In the genomic region with DNA sequence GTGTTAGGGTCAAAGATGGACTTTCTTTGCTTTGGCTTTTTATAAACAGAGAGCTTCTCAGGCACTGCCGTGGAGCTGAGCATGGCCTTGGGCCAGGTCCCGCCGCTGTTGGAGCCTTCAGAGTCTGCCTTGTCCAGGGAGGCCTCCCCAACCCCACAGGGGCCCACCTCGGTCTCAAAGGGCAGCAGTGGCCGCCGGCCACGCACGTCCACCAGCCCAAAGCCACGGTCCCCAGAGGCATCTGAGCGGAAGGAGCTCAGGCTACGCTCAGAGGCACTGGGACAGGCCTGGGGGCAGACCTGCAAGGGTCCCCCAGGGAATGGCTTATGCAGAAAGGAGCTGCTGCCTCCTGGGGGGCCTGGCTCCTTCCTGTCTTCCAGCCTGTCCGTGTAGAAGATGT, we compare ENCODE assay signal across 2 cellular contexts.
TF ChIP-seq lines count a peak whose summit lies in the region.

No MANE protein-coding gene starts in this region.

TF ChIP-seq in IMR-90, 13 proteins besides CTCF, POLR2A, EP300 and RAD21:
- TF ChIP-seq, protein P1, sequence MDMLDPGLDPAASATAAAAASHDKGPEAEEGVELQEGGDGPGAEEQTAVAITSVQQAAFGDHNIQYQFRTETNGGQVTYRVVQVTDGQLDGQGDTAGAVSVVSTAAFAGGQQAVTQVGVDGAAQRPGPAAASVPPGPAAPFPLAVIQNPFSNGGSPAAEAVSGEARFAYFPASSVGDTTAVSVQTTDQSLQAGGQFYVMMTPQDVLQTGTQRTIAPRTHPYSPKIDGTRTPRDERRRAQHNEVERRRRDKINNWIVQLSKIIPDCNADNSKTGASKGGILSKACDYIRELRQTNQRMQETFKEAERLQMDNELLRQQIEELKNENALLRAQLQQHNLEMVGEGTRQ (IDR thresholded peaks at IDR 0.05; ENCODE audit: low read depth, low read length): no peak
- TF ChIP-seq, protein P2, sequence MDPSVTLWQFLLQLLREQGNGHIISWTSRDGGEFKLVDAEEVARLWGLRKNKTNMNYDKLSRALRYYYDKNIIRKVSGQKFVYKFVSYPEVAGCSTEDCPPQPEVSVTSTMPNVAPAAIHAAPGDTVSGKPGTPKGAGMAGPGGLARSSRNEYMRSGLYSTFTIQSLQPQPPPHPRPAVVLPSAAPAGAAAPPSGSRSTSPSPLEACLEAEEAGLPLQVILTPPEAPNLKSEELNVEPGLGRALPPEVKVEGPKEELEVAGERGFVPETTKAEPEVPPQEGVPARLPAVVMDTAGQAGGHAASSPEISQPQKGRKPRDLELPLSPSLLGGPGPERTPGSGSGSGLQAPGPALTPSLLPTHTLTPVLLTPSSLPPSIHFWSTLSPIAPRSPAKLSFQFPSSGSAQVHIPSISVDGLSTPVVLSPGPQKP (IDR thresholded peaks at IDR 0.05; ENCODE audit: borderline replicate concordance, low read depth, low read length): no peak
- TF ChIP-seq MAFK (IDR thresholded peaks at IDR 0.05; ENCODE audit: low read depth, low read length) (no peak), FOS (IDR thresholded peaks at IDR 0.05; ENCODE audit: low read depth, low read length) (no peak), CHD1 (IDR thresholded peaks at IDR 0.05; ENCODE audit: low read depth, low read length) (no peak), CEBPB (IDR thresholded peaks at IDR 0.05; ENCODE audit: low read depth, low read length) (no peak), NFE2L2 (IDR thresholded peaks at IDR 0.05; ENCODE audit: low read depth, low read length) (no peak), BHLHE40 (IDR thresholded peaks at IDR 0.05; ENCODE audit: low read depth, low read length) (no peak), SMC3 (IDR thresholded peaks at IDR 0.05; ENCODE audit: low read depth, low read length) (no peak), MXI1 (IDR thresholded peaks at IDR 0.05; ENCODE audit: borderline replicate concordance, low read depth, low read length) (no peak), RCOR1 (IDR thresholded peaks at IDR 0.05; ENCODE audit: insufficient replicate concordance, low read length) (no peak), RFX5 (IDR thresholded peaks at IDR 0.05; ENCODE audit: low read depth, low read length) (no peak), MAZ (IDR thresholded peaks at IDR 0.05; ENCODE audit: borderline replicate concordance, low read depth, low read length) (no peak)
TF ChIP-seq in IMR-90: peak in this region for 0.

TF ChIP-seq in HepG2, 621 proteins besides CTCF, POLR2A, EP300 and RAD21:
- TF ChIP-seq CBX1 (IDR thresholded peaks at IDR 0.05; ENCODE audit: low read depth) (no peak), CAMTA2 (CRISPR knock-in tag; IDR thresholded peaks at IDR 0.05; ENCODE audit: borderline replicate concordance) (no peak), KMT2B (CRISPR knock-in tag; IDR thresholded peaks at IDR 0.05) (no peak), TSC22D2 (CRISPR knock-in tag; IDR thresholded peaks at IDR 0.05; ENCODE audit: borderline replicate concordance) (no peak), HDAC2 (CRISPR knock-in tag; IDR thresholded peaks at IDR 0.05) (no peak), ZSCAN30 (CRISPR knock-in tag; IDR thresholded peaks at IDR 0.05) (no peak), NFRKB (IDR thresholded peaks at IDR 0.05) (no peak), SCMH1 (CRISPR knock-in tag; IDR thresholded peaks at IDR 0.05; ENCODE audit: borderline replicate concordance) (no peak), NFIB (CRISPR knock-in tag; IDR thresholded peaks at IDR 0.05; ENCODE audit: borderline replicate concordance) (no peak), SMARCC2 (IDR thresholded peaks at IDR 0.05) (no peak), ZNF737 (CRISPR knock-in tag; IDR thresholded peaks at IDR 0.05; ENCODE audit: borderline replicate concordance) (no peak), DNMT3B (CRISPR knock-in tag; conservative IDR thresholded peaks at IDR 0.05) (no peak), HNRNPL (IDR thresholded peaks at IDR 0.05; ENCODE audit: low read depth, low read length) (no peak)
- TF ChIP-seq, protein P3, sequence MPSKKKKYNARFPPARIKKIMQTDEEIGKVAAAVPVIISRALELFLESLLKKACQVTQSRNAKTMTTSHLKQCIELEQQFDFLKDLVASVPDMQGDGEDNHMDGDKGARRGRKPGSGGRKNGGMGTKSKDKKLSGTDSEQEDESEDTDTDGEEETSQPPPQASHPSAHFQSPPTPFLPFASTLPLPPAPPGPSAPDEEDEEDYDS (CRISPR knock-in tag; IDR thresholded peaks at IDR 0.05): no peak
